8 cellular contexts compared by ENCODE assay signal in genomic region chr10:99233680-99234018, GRCh38. TPM values are rescaled to one million over a fixed set of nuclear protein-coding genes. Genes with fewer than 3 reads are reported as not detected.
DNase-seq lines count a peak whose midpoint lies in the region; ATAC-seq and TF ChIP-seq lines count a peak whose summit lies in the region.

No MANE protein-coding gene starts in this region.

- peak overlapping the region; percentile 70 for H3K4me3 Mint-ChIP-seq in activated CD8-positive, alpha-beta T cell treated with anti-CD3 and anti-CD28 coated beads for 36 hours
- H3K4me3 Mint-ChIP-seq in stimulated activated naive B cell treated with anti-CD40 and anti-IgM and Interleukin-4, amounts not matched to agents 10 μg/mL and 1 μg/mL and 100 μg/mL, for 72 hours, result peak overlapping the region; percentile 67 to 70

- intact Hi-C loops in activated CD8-positive, alpha-beta T cell treated with anti-CD3 and anti-CD28 coated beads for 36 hours (cut with micrococcal nuclease), result no loop called here

- H3F3A ChIP-seq in SK-N-SH (replicated peaks; ENCODE audit: insufficient read depth), result no peaks in the 10 kb centered on the region

- no peak overlapping the region for H3K9ac ChIP-seq in SK-N-SH
- no peak overlapping the region for H3K9ac ChIP-seq in iPS-18a (ENCODE audit: low read length)

- H3K4me1 Mint-ChIP-seq in activated CD8-positive, alpha-beta T cell treated with anti-CD3 and anti-CD28 coated beads for 36 hours (ENCODE audit: low read depth), result peaks cover 33% of the 10 kb centered on the region
- peaks cover 15 to 35% of the 10 kb centered on the region in 2 donors for H3K4me1 Mint-ChIP-seq in stimulated activated naive B cell treated with anti-CD40 and anti-IgM and Interleukin-4, amounts not matched to agents 10 μg/mL and 1 μg/mL and 100 μg/mL, for 72 hours

- no peaks in the 10 kb centered on the region for H3K9me3 Mint-ChIP-seq in activated CD8-positive, alpha-beta T cell treated with anti-CD3 and anti-CD28 coated beads for 36 hours
- H3K9me3 Mint-ChIP-seq in stimulated activated naive B cell treated with anti-CD40 and anti-IgM and Interleukin-4, amounts not matched to agents 10 μg/mL and 1 μg/mL and 100 μg/mL, for 72 hours, result peaks cover 4 to 5% of the 10 kb centered on the region in 2 donors

- 0 out of 2 replicates have a peak overlapping the region, but pooled peaks have one; percentile 43 for H2AFZ ChIP-seq in SK-N-SH (ENCODE audit: low read depth)

- peaks cover 80% of the 10 kb centered on the region for H3K27me3 Mint-ChIP-seq in activated CD8-positive, alpha-beta T cell treated with anti-CD3 and anti-CD28 coated beads for 36 hours
- H3K27me3 Mint-ChIP-seq in stimulated activated naive B cell treated with anti-CD40 and anti-IgM and Interleukin-4, amounts not matched to agents 10 μg/mL and 1 μg/mL and 100 μg/mL, for 72 hours, result peaks cover 68 to 84% of the 10 kb centered on the region in 2 donors

- H3K36me3 ChIP-seq in SK-N-SH (replicated peaks in 1 of 2; ENCODE audit: control insufficient read depth in 1 of 2, insufficient read depth in 2 of 2, low read length in 1 of 2) (no peaks in the 10 kb centered on the region), iPS-18a (ENCODE audit: control insufficient read depth, low read depth, low read length) (no peaks in the 10 kb centered on the region)

- H3K79me2 ChIP-seq in SK-N-SH (ENCODE audit: insufficient read depth), result no peaks in the 10 kb centered on the region

- H3K4me1 ChIP-seq in SK-N-SH (ENCODE audit: control insufficient read depth in 1 of 2, insufficient read depth in 2 of 2, low read depth in 1 of 2, low read length in 1 of 2) (peaks cover 0 to 11% of the 10 kb centered on the region in 2 experiments; a peak in 1 of 4 replicates), iPS-18a (ENCODE audit: control insufficient read depth, low read depth, low read length) (peaks cover 29% of the 10 kb centered on the region)

- H3K9me3 ChIP-seq in SK-N-SH (no peaks in the 10 kb centered on the region), iPS-18a (ENCODE audit: control insufficient read depth, low read depth, low read length) (no peaks in the 10 kb centered on the region)

- WGBS in SK-N-SH (ENCODE audit: low lambda C conversion rate), result 43% methylated on average over 17 of the region's 17 CpGs

- H3K4me2 ChIP-seq in SK-N-SH, result peak overlapping the region; percentile 79

- H4K20me1 ChIP-seq in SK-N-SH (ENCODE audit: insufficient read depth), result no peaks in the 10 kb centered on the region

- DNase-seq in SK-N-SH (no peak), glomerular visceral epithelial cell (ENCODE audit: extremely low spot score) (no peak), middle frontal gyrus (ENCODE audit: extremely low spot score, low spot score) (no peak)
- DNase-seq in activated CD8-positive, alpha-beta T cell treated with anti-CD3 and anti-CD28 coated beads for 36 hours, result no peak
- no peak for DNase-seq in stimulated activated naive B cell treated with anti-CD40 and anti-IgM and Interleukin-4, amounts not matched to agents 10 μg/mL and 1 μg/mL and 100 μg/mL, for 72 hours

- no peak for TF ChIP-seq EP300 in SK-N-SH (IDR thresholded peaks at IDR 0.05; ENCODE audit: borderline replicate concordance in 1 of 2, low read depth in 1 of 2, low read length in 1 of 2)

- H3K27me3 ChIP-seq in SK-N-SH (ENCODE audit: insufficient read depth) (peaks cover 57% of the 10 kb centered on the region), iPS-18a (ENCODE audit: control insufficient read depth, insufficient read depth, low read length) (peaks cover 100% of the 10 kb centered on the region)

- no peaks in the 10 kb centered on the region for H3K9me2 ChIP-seq in SK-N-SH

- no peaks in the 10 kb centered on the region for H3K36me3 Mint-ChIP-seq in activated CD8-positive, alpha-beta T cell treated with anti-CD3 and anti-CD28 coated beads for 36 hours (ENCODE audit: low read depth)
- peaks cover 0 to 4% of the 10 kb centered on the region in 2 donors for H3K36me3 Mint-ChIP-seq in stimulated activated naive B cell treated with anti-CD40 and anti-IgM and Interleukin-4, amounts not matched to agents 10 μg/mL and 1 μg/mL and 100 μg/mL, for 72 hours

- no peak for TF ChIP-seq CTCF in SK-N-SH (IDR thresholded peaks at IDR 0.05)
- TF ChIP-seq CTCF in activated CD8-positive, alpha-beta T cell treated with anti-CD3 and anti-CD28 coated beads for 36 hours (IDR thresholded peaks at IDR 0.05), result no peak

- ATAC-seq in SK-N-SH treated with all-trans-retinoic acid at 6 μM for 48 hours (no peak), GM21717 (IDR thresholded peaks at IDR 0.05; ENCODE audit: unreplicated experiment) (no peak)
- no peak for ATAC-seq in activated CD8-positive, alpha-beta T cell treated with anti-CD3 and anti-CD28 coated beads for 36 hours
- ATAC-seq in stimulated activated naive B cell treated with anti-CD40 and anti-IgM and Interleukin-4, amounts not matched to agents 10 μg/mL and 1 μg/mL and 100 μg/mL, for 72 hours (replicated peaks), result peak in 1 of 2 donors; percentile 5

- peak overlapping the region; percentile 26 to 57; a peak in 2 of 4 replicates for H3K4me3 ChIP-seq in SK-N-SH (ENCODE audit: low read depth in 2 of 2, low read length in 1 of 2)
- H3K4me3 ChIP-seq in iPS-18a (ENCODE audit: low read length), result peak overlapping the region; percentile 77

- no peak for TF ChIP-seq RAD21 in SK-N-SH (IDR thresholded peaks at IDR 0.05; ENCODE audit: low read length)

- no peak overlapping the region for H3K27ac ChIP-seq in SK-N-SH (ENCODE audit: low read depth in 2 of 2, low read length in 1 of 2)
- no peak overlapping the region for H3K27ac ChIP-seq in iPS-18a (ENCODE audit: low read length)

- H3K27ac Mint-ChIP-seq in activated CD8-positive, alpha-beta T cell treated with anti-CD3 and anti-CD28 coated beads for 36 hours, result no peak overlapping the region
- no peak overlapping the region for H3K27ac Mint-ChIP-seq in stimulated activated naive B cell treated with anti-CD40 and anti-IgM and Interleukin-4, amounts not matched to agents 10 μg/mL and 1 μg/mL and 100 μg/mL, for 72 hours

- POLR2A ChIA-PET in SK-N-SH (lab: Yijun Ruan, JAX), result no interaction called here
- POLR2A ChIA-PET in activated CD8-positive, alpha-beta T cell treated with anti-CD3 and anti-CD28 coated beads for 36 hours (lab: Charles Lee), result no interaction called here

- CTCF ChIA-PET in SK-N-SH (lab: Yijun Ruan, JAX), result interaction anchor here (0.8 to 3.1 kb wide), 5 partner anchors 10 to 766 kb away, joined by 3 to 12 read pairs (median 4); no protein-coding TSS in a partner anchor
- CTCF ChIA-PET in activated CD8-positive, alpha-beta T cell treated with anti-CD3 and anti-CD28 coated beads for 36 hours (lab: Charles Lee), result interaction anchor here (1.2 to 2.2 kb wide), 2 partner anchors 12 to 13 kb away, joined by 3 to 9 read pairs; no protein-coding TSS in a partner anchor

TF ChIP-seq in SK-N-SH, 30 proteins besides CTCF, POLR2A, EP300 and RAD21 (continues in another document):
- TF ChIP-seq REST (IDR thresholded peaks at IDR 0.05; ENCODE audit: low read depth, low read length), result no peak

TF ChIP-seq in SK-N-SH treated with all-trans-retinoic acid at 6 μM for 48 hours, 23 proteins besides CTCF, POLR2A, EP300 and RAD21 (continues in another document):
- TF ChIP-seq SNAI2 (CRISPR knock-in tag; IDR thresholded peaks at IDR 0.05) (no peak), CSDC2 (CRISPR knock-in tag; IDR thresholded peaks at IDR 0.05) (no peak), TOX (CRISPR knock-in tag; IDR thresholded peaks at IDR 0.05; ENCODE audit: borderline replicate concordance) (no peak), GLIS3 (CRISPR knock-in tag; IDR thresholded peaks at IDR 0.05) (no peak), ZNF70 (CRISPR knock-in tag; IDR thresholded peaks at IDR 0.05) (no peak), CREB5 (CRISPR knock-in tag; IDR thresholded peaks at IDR 0.05; ENCODE audit: low read depth) (no peak), ZFP3 (CRISPR knock-in tag; IDR thresholded peaks at IDR 0.05) (no peak), TSHZ2 (CRISPR knock-in tag; IDR thresholded peaks at IDR 0.05) (no peak), ZNF565 (CRISPR knock-in tag; conservative IDR thresholded peaks at IDR 0.05; ENCODE audit: low read depth) (no peak), ZC3H10 (CRISPR knock-in tag; IDR thresholded peaks at IDR 0.05) (no peak), ZNF8 (CRISPR knock-in tag; IDR thresholded peaks at IDR 0.05) (no peak)

RNA-seq across cellular contexts. Expression of gene HPSE2, which starts 2.0 kb away (rescaled TPM):
- not detected in 2 replicates for polyA plus RNA-seq in SK-N-SH (2012; rRNA removed)
- not detected in 2 replicates for polyA plus RNA-seq in SK-N-SH (2012; cell fraction: cytosol; rRNA removed)
- polyA plus RNA-seq in SK-N-SH (2012; cell fraction: nucleus; rRNA removed), result 0.01 TPM in 1 of 2 replicates, not detected in the other
- total RNA-seq in activated CD8-positive, alpha-beta T cell treated with anti-CD3 and anti-CD28 coated beads for 36 hours, result not detected
